ENCODE assay signal across 25 cellular contexts in the genomic region with DNA sequence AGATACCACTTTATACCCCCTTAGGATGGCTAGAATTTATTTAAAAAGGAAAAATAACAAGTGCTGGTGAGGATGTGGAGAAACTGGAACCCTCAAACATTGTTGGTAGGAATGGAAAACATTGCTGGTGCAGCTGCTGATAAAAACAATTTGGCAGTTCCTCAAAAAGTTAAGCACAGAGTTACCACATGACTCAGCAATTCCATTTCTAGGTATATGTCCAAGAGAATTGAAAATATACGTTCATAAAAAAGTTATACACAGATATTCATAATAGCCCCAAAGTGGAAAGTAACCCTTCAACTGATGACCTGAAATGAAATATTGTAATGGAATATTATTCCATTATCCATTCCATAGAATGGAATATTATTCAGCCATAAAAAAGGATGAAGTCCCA.
"Had no signal": no experiment of that assay in that cellular context is flagged by ENCODE, and none has a peak within 500 bp of the region (broad histone marks: within the 10 kb centered on the region; RNA-seq: fewer than 3 reads in every experiment).

No MANE protein-coding gene starts in this region.

- H3K9me3 ChIP-seq: colonic mucosa had no signal

- H3K36me3 ChIP-seq: cardiac muscle cell, colonic mucosa, heart right ventricle, lower lobe of right lung, right atrium auricular region, tibial nerve had no signal

- H3K27me3 ChIP-seq: body of pancreas, cardiac muscle cell, colonic mucosa, dorsolateral prefrontal cortex, heart right ventricle, right atrium auricular region, tibial nerve had no signal

- ATAC-seq: activated T-cell treated with anti-CD3 and anti-CD28 coated beads, Interleukin-2, amount 50 U/mL, for 72 hours; body of pancreas; heart right ventricle; left lobe of liver; lower lobe of right lung; naive thymus-derived CD8-positive, alpha-beta T cell had no signal

- H3K27ac ChIP-seq: body of pancreas, cardiac muscle cell, colonic mucosa, dorsolateral prefrontal cortex, heart right ventricle, lower lobe of right lung, right atrium auricular region, tibial nerve had no signal

- H3K4me3 ChIP-seq: body of pancreas, cardiac muscle cell, colonic mucosa, dorsolateral prefrontal cortex, heart right ventricle, lower lobe of right lung, right atrium auricular region, tibial nerve had no signal

- DNase-seq: activated B cell treated with CpG ODN at 0.5 μM for 24 hours; activated naive CD4-positive, alpha-beta T cell; activated T-cell treated with anti-CD3 and anti-CD28 coated beads for 4 hours; activated T-cell treated with anti-CD3 and anti-CD28 coated beads, Interleukin-2, amount 50 U/mL, for 72 hours; anterior cingulate cortex; body of pancreas; cerebellar nuclear complex; colonic mucosa; dorsolateral prefrontal cortex; effector memory CD4-positive, alpha-beta T cell; erythroblast; foreskin fibroblast; heart right ventricle; kidney glomerular epithelial cell; lower lobe of right lung; mesenchymal stem cell; naive thymus-derived CD8-positive, alpha-beta T cell; stimulated activated CD4-positive, alpha-beta T cell treated with anti-CD3 and anti-CD28 coated beads, Interleukin-15, amount 100 ng/mL, for 24 hours; stimulated activated CD4-positive, alpha-beta T cell treated with anti-CD3 and anti-CD28 coated beads, Interleukin-2, amount 100 ng/mL, for 24 hours; stimulated activated naive CD4-positive, alpha-beta T cell treated with Interleukin-2 at 50 U/mL for 16 hours; T-helper 9 cell had no signal

- H3K4me1 ChIP-seq: body of pancreas, colonic mucosa, heart right ventricle, lower lobe of right lung, right atrium auricular region, tibial nerve had no signal
